In the genomic region with DNA sequence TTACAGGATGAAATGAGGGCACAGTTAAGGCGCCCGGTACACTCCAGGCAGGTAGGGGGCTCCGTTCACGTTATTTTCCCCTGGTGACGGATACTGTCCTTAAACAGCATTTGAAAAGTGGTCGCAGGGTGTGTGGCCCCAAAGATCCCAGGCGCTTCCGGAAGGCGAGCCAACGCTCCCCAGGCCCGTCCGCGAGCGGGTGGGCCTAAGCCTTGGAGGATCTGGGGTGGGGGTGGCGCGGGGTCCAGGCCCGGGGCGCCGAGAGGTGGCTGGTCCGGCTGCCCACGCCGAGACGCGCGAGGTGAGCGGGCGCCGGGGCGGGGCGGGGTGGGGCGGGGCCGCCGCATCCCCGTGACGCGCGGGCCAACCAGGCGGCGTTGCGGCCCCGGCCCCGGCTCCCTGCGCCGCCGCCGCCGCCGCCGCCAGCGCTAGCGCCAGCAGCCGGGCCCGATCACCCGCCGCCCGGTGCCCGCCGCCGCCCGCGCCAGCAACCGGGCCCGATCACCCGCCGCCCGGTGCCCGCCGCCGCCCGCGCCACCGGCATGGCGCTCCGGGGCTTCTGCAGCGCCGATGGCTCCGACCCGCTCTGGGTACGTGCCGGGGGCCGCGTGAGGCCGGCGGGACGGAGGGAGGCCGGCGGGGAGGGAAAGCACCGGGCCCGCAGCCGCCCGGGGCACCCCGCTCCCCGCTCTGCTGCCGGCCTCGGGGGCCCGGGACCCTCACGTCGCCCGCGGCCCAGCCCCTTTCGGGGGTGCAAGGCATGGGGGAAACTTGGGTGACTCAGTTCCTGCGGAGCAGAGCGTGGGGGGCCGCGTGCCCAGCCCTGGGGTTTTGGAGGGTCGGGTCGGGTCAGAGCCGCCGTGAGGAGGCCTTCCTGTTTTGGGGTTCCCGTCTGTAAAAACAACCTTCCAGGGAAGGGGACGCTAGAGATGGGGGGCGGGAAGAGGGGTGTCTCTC, we compare ENCODE assay signal across 8 cellular contexts. TPM values are rescaled to one million over a fixed set of nuclear protein-coding genes. Genes with fewer than 3 reads are reported as not detected.
DNase-seq lines count a peak whose midpoint lies in the region; ATAC-seq and TF ChIP-seq lines count a peak whose summit lies in the region.

TSS of gene ABCC1 (plus strand) at position 407 of the 957 bp plus-strand sequence. CDS start at position 543, 136 bp downstream.

- H3K79me2 ChIP-seq in Loucy (ENCODE audit: insufficient read depth, low read length) = peaks cover 56% of the 10 kb centered on the region

- H3K4me1 ChIP-seq in Loucy (ENCODE audit: insufficient read depth, low read length, poor library complexity, severe bottlenecking) = peaks cover 23% of the 10 kb centered on the region

- H4K20me1 ChIP-seq in Loucy (ENCODE audit: insufficient read depth, low read length, poor library complexity, severe bottlenecking) = peaks cover 23% of the 10 kb centered on the region

- H3K36me3 Mint-ChIP-seq in activated CD4-positive, alpha-beta T cell treated with anti-CD3 and anti-CD28 coated beads, Interleukin-2, amount 10 ng/mL, durations not matched to agents 24 days and 14 days (ENCODE audit: low read depth) = peaks cover 16% of the 10 kb centered on the region

- H3K9me3 Mint-ChIP-seq in activated CD4-positive, alpha-beta T cell treated with anti-CD3 and anti-CD28 coated beads, Interleukin-2, amount 10 ng/mL, durations not matched to agents 24 days and 14 days = no peaks in the 10 kb centered on the region

- H3K9me3 ChIP-seq in Loucy (ENCODE audit: insufficient read depth, low read depth, low read length) = no peaks in the 10 kb centered on the region

- no peaks in the 10 kb centered on the region for H3F3A ChIP-seq in Loucy (ENCODE audit: low read depth)

- H3K9me2 ChIP-seq in Loucy (replicated peaks; ENCODE audit: low read depth, low read length) = no peaks in the 10 kb centered on the region

- intact Hi-C loops in activated CD4-positive, alpha-beta T cell treated with anti-CD3 and anti-CD28 coated beads, Interleukin-2, amount 10 ng/mL, durations not matched to agents 24 days and 14 days (cut with micrococcal nuclease) = loop anchor here (1.0 to 5.0 kb wide), 5 partner anchors 12 to 98 kb away; partner anchors contain the start of gene CEP20
- intact Hi-C loops in dorsolateral prefrontal cortex (cut with DNase I) = no loop called here

- H3K4me3 ChIP-seq in Loucy (ENCODE audit: low read length, poor library complexity, severe bottlenecking) (peak within 1 kb of the TSS; percentile 95), dorsolateral prefrontal cortex (peak within 1 kb of the TSS; percentile 45 to 85 (median 70))

- H3K27me3 Mint-ChIP-seq in activated CD4-positive, alpha-beta T cell treated with anti-CD3 and anti-CD28 coated beads, Interleukin-2, amount 10 ng/mL, durations not matched to agents 24 days and 14 days = no peaks in the 10 kb centered on the region

- H3K27me3 ChIP-seq in Loucy (ENCODE audit: insufficient read depth, low read length, poor library complexity, severe bottlenecking) = no peaks in the 10 kb centered on the region
- no peaks in the 10 kb centered on the region for H3K27me3 ChIP-seq in dorsolateral prefrontal cortex

- peak; percentile 66 for DNase-seq in COLO668 (lab: John Stamatoyannopoulos, UW; ENCODE audit: unreplicated experiment)
- DNase-seq in activated CD4-positive, alpha-beta T cell treated with anti-CD3 and anti-CD28 coated beads, Interleukin-2, amount 10 ng/mL, durations not matched to agents 24 days and 14 days = peak; percentile 85
- DNase-seq in dorsolateral prefrontal cortex = peak in 3 of 10 donors; percentile 15 to 54 (median 40)
- peak; percentile 45 to 62 for DNase-seq in lung microvascular endothelial cell (ENCODE audit: low read depth in 2 of 2)
- peak; percentile 42 for DNase-seq in stimulated activated CD8-positive, alpha-beta memory T cell treated with anti-CD3 and anti-CD28 coated beads, Interleukin-15, amount 100 ng/mL, for 24 hours (ENCODE audit: low read depth)

- ATAC-seq in GM21390 (IDR thresholded peaks at IDR 0.05; ENCODE audit: unreplicated experiment) (peak; percentile 53), HG02970 (IDR thresholded peaks at IDR 0.05; ENCODE audit: low FRiP score, unreplicated experiment) (no peak)

- TF ChIP-seq CTCF in Loucy (conservative IDR thresholded peaks at IDR 0.05; ENCODE audit: low read length) = peak; percentile 19; the same call in 1 of the 2 replicates
- no peak for TF ChIP-seq CTCF in dorsolateral prefrontal cortex (IDR thresholded peaks at IDR 0.05 in 54 of 56, conservative IDR thresholded peaks at IDR 0.05 in 2 of 56; ENCODE audit: low read depth in 1 of 56, partially characterized antibody in 56 of 56)

- peak within 1 kb of the TSS in 4 of 59 donors; percentile 44 to 76 (median 60) for H3K27ac ChIP-seq in dorsolateral prefrontal cortex

- peak within 1 kb of the TSS; percentile 94 for H3K4me3 Mint-ChIP-seq in activated CD4-positive, alpha-beta T cell treated with anti-CD3 and anti-CD28 coated beads, Interleukin-2, amount 10 ng/mL, durations not matched to agents 24 days and 14 days

- H3K36me3 ChIP-seq in Loucy (ENCODE audit: insufficient read depth, low read length) = no peaks in the 10 kb centered on the region

- peaks cover 42% of the 10 kb centered on the region for H3K4me1 Mint-ChIP-seq in activated CD4-positive, alpha-beta T cell treated with anti-CD3 and anti-CD28 coated beads, Interleukin-2, amount 10 ng/mL, durations not matched to agents 24 days and 14 days

- H2AFZ ChIP-seq in Loucy (ENCODE audit: low read length) = peak within 1 kb of the TSS; percentile 90

- peak within 1 kb of the TSS; percentile 93 for H3K4me2 ChIP-seq in Loucy (ENCODE audit: low read depth, low read length, poor library complexity, severe bottlenecking)

- peak within 1 kb of the TSS; percentile 96 for H3K9ac ChIP-seq in Loucy (ENCODE audit: low read depth, low read length, poor library complexity, severe bottlenecking)

- peak within 1 kb of the TSS; percentile 100 for H3K27ac Mint-ChIP-seq in activated CD4-positive, alpha-beta T cell treated with anti-CD3 and anti-CD28 coated beads, Interleukin-2, amount 10 ng/mL, durations not matched to agents 24 days and 14 days

RNA-seq across cellular contexts. Expression of gene ABCC1, which starts in this region (rescaled TPM):
- total RNA-seq in activated CD4-positive, alpha-beta T cell treated with anti-CD3 and anti-CD28 coated beads, Interleukin-2, amount 10 ng/mL, durations not matched to agents 24 days and 14 days = 92.2 and 93.5 TPM in 2 replicates
- total RNA-seq in dorsolateral prefrontal cortex (10 to 100 TPM; 10.3 to 25.6 (median 15.5) TPM), lung microvascular endothelial cell (16.6 and 25.4 TPM in 2 replicates)
